1 cellular context compared by ENCODE assay signal in genomic region chr2:131150109-131150508, GRCh38.
A peak's percentile ranks its signal among the peaks of the same experiment; 100 is the strongest.
TF ChIP-seq lines count a peak whose summit lies in the region.

No MANE protein-coding gene starts in this region.

TF ChIP-seq in HEK293, 187 proteins besides CTCF, POLR2A, EP300 and RAD21 (continued from another document):
- TF ChIP-seq ZNF623 (tag by site-specific recombination; IDR thresholded peaks at IDR 0.05) (peak; percentile 50), ZNF433 (tag by site-specific recombination; IDR thresholded peaks at IDR 0.05; ENCODE audit: low read depth) (peak; percentile 45; the same call in 1 of the 2 replicates), ZBTB8A (tag by site-specific recombination; IDR thresholded peaks at IDR 0.05) (peak; percentile 40; the same call in 1 of the 2 replicates), ZNF510 (tag by site-specific recombination; IDR thresholded peaks at IDR 0.05; ENCODE audit: insufficient replicate concordance) (peak; percentile 32), ZBTB11 (tag by site-specific recombination; conservative IDR thresholded peaks at IDR 0.05; ENCODE audit: low read depth) (peak; percentile 65), ZNF629 (tag by site-specific recombination; IDR thresholded peaks at IDR 0.05) (0 out of 2 replicates have a peak, but pooled peaks have one; percentile 23), ZNF654 (tag by site-specific recombination; IDR thresholded peaks at IDR 0.05; ENCODE audit: low read depth) (peak; percentile 29), ZNF555 (tag by site-specific recombination; conservative IDR thresholded peaks at IDR 0.05) (peak; percentile 56)
